Comparison of ENCODE assay signal across 8 cellular contexts in the genomic region with DNA sequence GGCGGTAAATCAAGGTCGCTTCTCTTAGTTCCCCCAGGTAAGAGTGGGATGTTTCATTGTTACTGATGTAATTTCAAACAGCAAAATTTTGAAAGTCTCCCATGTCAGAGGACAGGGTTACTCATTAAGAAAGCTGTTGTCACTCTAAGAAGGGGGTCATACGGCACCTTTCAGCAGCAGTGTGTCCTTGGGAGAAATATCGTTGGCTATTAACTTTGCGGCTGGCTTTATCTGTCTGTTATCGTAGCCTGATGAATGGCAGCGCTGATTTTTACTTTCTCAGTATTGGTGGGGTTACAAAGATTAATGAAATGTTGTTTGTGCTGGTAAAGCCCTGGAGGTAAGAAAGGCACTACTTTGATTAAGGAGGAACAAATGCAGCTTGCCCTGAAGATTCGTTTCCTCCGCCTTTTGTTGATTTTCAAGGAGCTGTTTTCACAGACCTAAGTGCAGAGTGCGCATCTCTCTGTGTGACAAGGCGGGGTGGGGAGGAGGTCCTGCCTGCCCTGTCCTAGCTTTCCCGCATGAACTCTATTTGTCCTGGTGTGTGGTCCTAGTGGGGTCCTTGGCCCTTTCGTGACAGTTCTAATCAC. TPM values are rescaled to one million over a fixed set of nuclear protein-coding genes. Genes with fewer than 3 reads are reported as not detected.
DNase-seq lines count a peak whose midpoint lies in the region; ATAC-seq and TF ChIP-seq lines count a peak whose summit lies in the region.

No MANE protein-coding gene starts in this region.

- peaks cover 2% of the 10 kb centered on the region; the same call in 1 of the 2 replicates for H3K4me1 ChIP-seq in Panc1 (ENCODE audit: control insufficient read depth, insufficient read depth, low read length)
- H3K4me1 ChIP-seq in heart right ventricle: peaks cover 0 to 15% (median 8%) of the 10 kb centered on the region in 9 donors

- H3K9me3 ChIP-seq in Panc1 (ENCODE audit: control insufficient read depth, insufficient read depth, low read depth, low read length): no peaks in the 10 kb centered on the region
- no peaks in the 10 kb centered on the region for H3K9me3 ChIP-seq in heart right ventricle

- H3K27me3 ChIP-seq in Panc1 (ENCODE audit: control insufficient read depth, insufficient read depth, low read length) (no peaks in the 10 kb centered on the region), heart right ventricle (peaks cover 4 to 67% (median 54%) of the 10 kb centered on the region in 7 donors)

- in situ Hi-C loops in Panc1 (cut with HindIII; ENCODE audit: low pct_unique_long_range_greater_than_20kb, low sequenced_read_pairs): no loop called here

- CTCF ChIA-PET in Panc1 (lab: Charles Lee): no interaction called here

- POLR2A ChIA-PET in Panc1 (lab: Charles Lee): interaction anchor here (0.7 to 1.0 kb wide), 2 partner anchors 60 kb away, joined by 3 read pairs; no protein-coding TSS in a partner anchor

- no TSS peak for BruUV-seq in Panc1 (replicated peaks; lab: Mats Ljungman, UMichigan)

- H3K27ac ChIP-seq in Panc1 (ENCODE audit: low read length) (0 out of 2 replicates have a peak overlapping the region, but pooled peaks have one; percentile 45), heart right ventricle (no peak overlapping the region)

- peak overlapping the region; percentile 39 to 65 for H3K4me3 ChIP-seq in Panc1 (ENCODE audit: low read depth in 2 of 2, low read length in 2 of 2)
- peak overlapping the region in 8 of 10 donors; percentile 24 to 50 (median 34) for H3K4me3 ChIP-seq in heart right ventricle

- TF ChIP-seq CTCF in Panc1 (IDR thresholded peaks at IDR 0.05) (no peak), heart right ventricle (IDR thresholded peaks at IDR 0.05) (no peak)

- DNase-seq in Panc1 (ENCODE audit: low read depth, low spot score): no peak
- DNase-seq in heart right ventricle: no peak
- no peak for DNase-seq in sciatic nerve (ENCODE audit: low spot score)
- DNase-seq in inferior parietal cortex (ENCODE audit: extremely low spot score): no peak
- no peak for DNase-seq in NK-92 (lab: John Stamatoyannopoulos, UW; ENCODE audit: unreplicated experiment)
- DNase-seq in NCI-H446 (lab: John Stamatoyannopoulos, UW): no peak

- 14 to 19% methylated on average over 13 of the region's 13 CpGs for WGBS in heart right ventricle, 2 donors

- H3K36me3 ChIP-seq in Panc1 (ENCODE audit: control insufficient read depth, insufficient read depth, low read length) (no peaks in the 10 kb centered on the region), heart right ventricle (no peaks in the 10 kb centered on the region)

- peak; percentile 74 for ATAC-seq in GM21619 (IDR thresholded peaks at IDR 0.05; ENCODE audit: unreplicated experiment)
- peak; percentile 86 for ATAC-seq in Panc1
- ATAC-seq in heart right ventricle: peak; percentile 25 to 73 (median 43)
- peak; percentile 50 for ATAC-seq in sciatic nerve
- ATAC-seq in GM18870 (IDR thresholded peaks at IDR 0.05; ENCODE audit: unreplicated experiment): no peak

- intact Hi-C loops in Panc1 (cut with micrococcal nuclease; ENCODE audit: unreplicated experiment) (no loop called here), heart right ventricle (cut with DNase I) (no loop called here), sciatic nerve (cut with DNase I) (no loop called here)

RNA-seq across cellular contexts. Expression of a gene that starts 27.6 kb away (rescaled TPM):
- total RNA-seq in Panc1 (2021; ENCODE audit: unreplicated experiment) (22.3 TPM), heart right ventricle (10 to 100 TPM; 43.4 to 72.5 (median 59.5) TPM), sciatic nerve (39.2 TPM)
- 15.2 TPM for polyA plus RNA-seq in Panc1 (2012; ENCODE audit: insufficient read length)
- polyA plus RNA-seq in heart right ventricle: 10 to 100 TPM; 21.9 to 31.2 TPM
